In the genomic region with DNA sequence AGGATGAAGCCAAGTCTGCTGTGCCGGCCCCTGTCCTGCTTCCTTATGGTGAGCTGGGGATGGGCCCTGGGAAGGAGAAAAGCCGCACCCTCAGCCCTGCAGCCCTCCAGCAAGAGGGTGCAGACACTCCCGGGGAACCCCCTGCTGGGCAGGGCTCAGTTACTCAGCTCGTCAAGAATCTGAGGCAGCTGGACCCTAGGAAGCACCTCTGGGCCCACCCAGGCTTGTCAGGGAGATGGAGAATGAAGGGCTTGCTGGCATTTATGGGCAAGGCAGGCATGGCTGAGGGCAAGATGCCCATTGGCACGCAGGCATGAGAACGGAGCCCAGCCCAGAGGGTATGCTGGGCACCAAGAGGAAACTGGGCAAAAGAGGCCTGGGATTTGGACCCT, we compare ENCODE assay signal across 16 cellular contexts. TPM values are rescaled to one million over a fixed set of nuclear protein-coding genes. Genes with fewer than 3 reads are reported as not detected.
A peak's percentile ranks its signal among the peaks of the same experiment; 100 is the strongest.
DNase-seq lines count a peak whose midpoint lies in the region; ATAC-seq and TF ChIP-seq lines count a peak whose summit lies in the region.
"Had no signal": no experiment of that assay in that cellular context is flagged by ENCODE, and none has a peak within 500 bp of the region (broad histone marks: within the 10 kb centered on the region; RNA-seq: fewer than 3 reads in every experiment).

No MANE protein-coding gene starts in this region.

- H3K4me2 ChIP-seq in OCI-LY7 (ENCODE audit: low read length), result peak overlapping the region; percentile 15; the same call in 1 of the 2 replicates
- H3K4me2 ChIP-seq: neural progenitor cell had no signal

- no peaks in the 10 kb centered on the region for H3K27me3 ChIP-seq in breast epithelium
- H3K27me3 ChIP-seq: neural progenitor cell, uterus had no signal

- TF ChIP-seq CTCF in MCF 10A (IDR thresholded peaks at IDR 0.05; ENCODE audit: unreplicated experiment), result no peak
- TF ChIP-seq CTCF in breast epithelium (IDR thresholded peaks at IDR 0.05), result no peak
- no peak for TF ChIP-seq CTCF in OCI-LY7 (conservative IDR thresholded peaks at IDR 0.05; ENCODE audit: low read length)
- no peak for TF ChIP-seq CTCF in glutamatergic neuron (IDR thresholded peaks at IDR 0.05; ENCODE audit: partially characterized antibody, unreplicated experiment)

- ATAC-seq in stimulated activated effector memory CD8-positive, alpha-beta T cell treated with anti-CD3 and anti-CD28 coated beads, Interleukin-12 subunit alpha, Interleukin-12 subunit beta, amount 100 ng/mL, for 72 hours, result no peak
- ATAC-seq: activated CD4-positive, alpha-beta T cell treated with anti-CD3 and anti-CD28 coated beads for 36 hours; HCT116 had no signal

- peaks cover 28% of the 10 kb centered on the region for H3K79me2 ChIP-seq in OCI-LY7 (ENCODE audit: insufficient read depth, low read depth, low read length)

- H3K4me3 ChIP-seq in breast epithelium (no peak overlapping the region), OCI-LY7 (ENCODE audit: low read depth, low read length, poor library complexity, severe bottlenecking) (no peak overlapping the region)
- H3K4me3 ChIP-seq: coronary artery, neural progenitor cell, uterus had no signal

- H3K9me3 Mint-ChIP-seq in MCF 10A (ENCODE audit: unreplicated experiment) (no peaks in the 10 kb centered on the region), glutamatergic neuron (ENCODE audit: unreplicated experiment) (peaks cover 7% of the 10 kb centered on the region)
- no peaks in the 10 kb centered on the region for H3K9me3 Mint-ChIP-seq in stimulated activated effector memory CD8-positive, alpha-beta T cell treated with anti-CD3 and anti-CD28 coated beads, Interleukin-12 subunit alpha, Interleukin-12 subunit beta, amount 100 ng/mL, for 72 hours
- H3K9me3 Mint-ChIP-seq: neural progenitor cell had no signal

- H3K4me3 Mint-ChIP-seq in MCF 10A (ENCODE audit: unreplicated experiment) (no peak overlapping the region), glutamatergic neuron (ENCODE audit: unreplicated experiment) (no peak overlapping the region)
- H3K4me3 Mint-ChIP-seq in stimulated activated effector memory CD8-positive, alpha-beta T cell treated with anti-CD3 and anti-CD28 coated beads, Interleukin-12 subunit alpha, Interleukin-12 subunit beta, amount 100 ng/mL, for 72 hours, result no peak overlapping the region
- H3K4me3 Mint-ChIP-seq: activated CD4-positive, alpha-beta T cell treated with anti-CD3 and anti-CD28 coated beads for 36 hours; neural progenitor cell had no signal

- intact Hi-C loops in MCF 10A (cut with micrococcal nuclease) (no loop called here), breast epithelium (cut with DNase I; ENCODE audit: low total_unique reads) (no loop called here), OCI-LY7 (cut with micrococcal nuclease; ENCODE audit: unreplicated experiment) (no loop called here)

- BruUV-seq in MCF 10A (replicated peaks; lab: Mats Ljungman, UMichigan) (no TSS peak), OCI-LY7 (replicated peaks; lab: Mats Ljungman, UMichigan) (no TSS peak)

- H3K27ac ChIP-seq in breast epithelium (no peak overlapping the region), OCI-LY7 (ENCODE audit: low read depth, low read length, poor library complexity, severe bottlenecking) (no peak overlapping the region)
- H3K27ac ChIP-seq: neural progenitor cell, uterus had no signal

- H3K4me1 Mint-ChIP-seq in MCF 10A (ENCODE audit: insufficient read depth, unreplicated experiment), result peaks cover 34% of the 10 kb centered on the region
- peaks cover 24% of the 10 kb centered on the region for H3K4me1 Mint-ChIP-seq in glutamatergic neuron (ENCODE audit: low read depth, unreplicated experiment)
- H3K4me1 Mint-ChIP-seq in stimulated activated effector memory CD8-positive, alpha-beta T cell treated with anti-CD3 and anti-CD28 coated beads, Interleukin-12 subunit alpha, Interleukin-12 subunit beta, amount 100 ng/mL, for 72 hours, result peaks cover 56% of the 10 kb centered on the region

- peak; percentile 9 for DNase-seq in MCF 10A (ENCODE audit: unreplicated experiment)
- DNase-seq in breast epithelium (ENCODE audit: low spot score in 2 of 2), result no peak
- DNase-seq in OCI-LY7 (ENCODE audit: low spot score), result no peak
- DNase-seq in glutamatergic neuron, result no peak
- no peak for DNase-seq in stimulated activated effector memory CD8-positive, alpha-beta T cell treated with anti-CD3 and anti-CD28 coated beads, Interleukin-12 subunit alpha, Interleukin-12 subunit beta, amount 100 ng/mL, for 72 hours (ENCODE audit: low spot score in 2 of 2)
- no peak for DNase-seq in NCI-H1930 (lab: John Stamatoyannopoulos, UW)
- DNase-seq in NCI-H2227 treated with DMSO at 0.1 percent for 48 hours (lab: John Stamatoyannopoulos, UW), result no peak
- no peak for DNase-seq in NK-92 (lab: John Stamatoyannopoulos, UW; ENCODE audit: unreplicated experiment)
- DNase-seq: activated CD4-positive, alpha-beta T cell treated with anti-CD3 and anti-CD28 coated beads for 36 hours; NCI-H187; NCI-H524 treated with DMSO at 0.1 percent for 48 hours; OCI-M1; uterus had no signal

- no peak overlapping the region for H2AFZ ChIP-seq in OCI-LY7 (ENCODE audit: low read length)
- H2AFZ ChIP-seq: neural progenitor cell had no signal

- H3K27ac Mint-ChIP-seq in MCF 10A (ENCODE audit: low read depth, unreplicated experiment) (peak overlapping the region; percentile 73), glutamatergic neuron (ENCODE audit: unreplicated experiment) (peak overlapping the region; percentile 62)
- peak overlapping the region; percentile 60 for H3K27ac Mint-ChIP-seq in stimulated activated effector memory CD8-positive, alpha-beta T cell treated with anti-CD3 and anti-CD28 coated beads, Interleukin-12 subunit alpha, Interleukin-12 subunit beta, amount 100 ng/mL, for 72 hours
- H3K27ac Mint-ChIP-seq: activated CD4-positive, alpha-beta T cell treated with anti-CD3 and anti-CD28 coated beads for 36 hours had no signal

- H3K36me3 Mint-ChIP-seq in MCF 10A (ENCODE audit: insufficient read depth, unreplicated experiment) (no peaks in the 10 kb centered on the region), glutamatergic neuron (ENCODE audit: unreplicated experiment) (no peaks in the 10 kb centered on the region)
- peaks cover 61% of the 10 kb centered on the region for H3K36me3 Mint-ChIP-seq in stimulated activated effector memory CD8-positive, alpha-beta T cell treated with anti-CD3 and anti-CD28 coated beads, Interleukin-12 subunit alpha, Interleukin-12 subunit beta, amount 100 ng/mL, for 72 hours
- H3K36me3 Mint-ChIP-seq: neural progenitor cell had no signal

- no peaks in the 10 kb centered on the region for H4K20me1 ChIP-seq in OCI-LY7 (ENCODE audit: insufficient read depth, low read length)

- H3K4me1 ChIP-seq in breast epithelium, result no peaks in the 10 kb centered on the region
- peaks cover 59% of the 10 kb centered on the region for H3K4me1 ChIP-seq in OCI-LY7 (ENCODE audit: insufficient read depth, low read length, poor library complexity, severe bottlenecking)
- H3K4me1 ChIP-seq: uterus had no signal

- H3K27me3 Mint-ChIP-seq in MCF 10A (ENCODE audit: insufficient read depth, unreplicated experiment) (no peaks in the 10 kb centered on the region), glutamatergic neuron (ENCODE audit: unreplicated experiment) (peaks cover 11% of the 10 kb centered on the region)
- H3K27me3 Mint-ChIP-seq: activated CD4-positive, alpha-beta T cell treated with anti-CD3 and anti-CD28 coated beads for 36 hours had no signal

- CTCF ChIA-PET in MCF 10A (lab: Yijun Ruan, JAX), result interaction anchor here (0.7 to 2.4 kb wide), 3 partner anchors 14 to 82 kb away, joined by 3 to 10 read pairs (median 9); no protein-coding TSS in a partner anchor
- CTCF ChIA-PET in OCI-LY7 (lab: Charles Lee; ENCODE audit: unreplicated experiment), result no interaction called here

- POLR2A ChIA-PET in MCF 10A (lab: Yijun Ruan, JAX) (interaction anchor here (1.1 kb wide), 1 partner anchor 12 kb away, joined by 3 read pairs; no protein-coding TSS in a partner anchor), OCI-LY7 (lab: Charles Lee) (no interaction called here)

- no peaks in the 10 kb centered on the region for H3K36me3 ChIP-seq in breast epithelium
- peaks cover 36% of the 10 kb centered on the region; the same call in 1 of the 2 replicates for H3K36me3 ChIP-seq in OCI-LY7 (ENCODE audit: insufficient read depth, low read length)
- H3K36me3 ChIP-seq: neural progenitor cell, uterus had no signal

- TF ChIP-seq POLR2A in breast epithelium (IDR thresholded peaks at IDR 0.05), result no peak

- H3K9me3 ChIP-seq in breast epithelium (no peaks in the 10 kb centered on the region), OCI-LY7 (ENCODE audit: low read length) (no peaks in the 10 kb centered on the region)
- H3K9me3 ChIP-seq: uterus had no signal

- H3K9me2 ChIP-seq in OCI-LY7 (ENCODE audit: insufficient read depth, low read length), result no peaks in the 10 kb centered on the region

RNA-seq across cellular contexts. Expression of gene RELT, which starts 12.9 kb away (rescaled TPM):
- total RNA-seq in MCF 10A (2022) (5.8 and 8.4 TPM in 2 replicates), breast epithelium (1 to 10 TPM; 2.2 to 3.7 (median 2.3) TPM), OCI-LY7 (2022) (24.7 and 30.8 TPM in 2 replicates), glutamatergic neuron (ENCODE audit: unreplicated experiment) (9.2 TPM)
- total RNA-seq in OCI-LY7 (2014; rRNA removed; shearing (Covaris generic)), result 16.6 and 21.5 TPM in 2 replicates
